14 cellular contexts compared by ENCODE assay signal in the genomic region with DNA sequence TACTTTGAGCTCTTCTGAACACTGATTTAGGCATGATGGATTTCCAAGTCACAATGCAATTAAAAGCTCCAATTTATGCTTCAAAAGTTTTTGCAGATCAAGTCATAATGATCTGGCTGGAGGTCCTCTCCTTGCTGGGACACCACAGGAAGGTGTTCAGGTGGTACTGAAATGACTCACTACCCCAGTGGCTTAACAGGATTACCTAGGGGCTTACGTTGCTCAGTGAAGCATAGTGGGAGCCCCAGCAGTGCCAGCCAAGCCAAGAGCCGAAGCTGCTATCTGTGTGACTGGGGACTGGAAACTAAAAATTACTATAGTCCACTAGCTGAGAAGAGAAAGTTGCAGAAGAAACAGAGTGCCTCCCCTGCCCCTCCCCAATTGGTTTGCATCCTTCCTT.
"Had no signal": no experiment of that assay in that cellular context is flagged by ENCODE, and none has a peak within 500 bp of the region (broad histone marks: within the 10 kb centered on the region; RNA-seq: fewer than 3 reads in every experiment).

No MANE protein-coding gene starts in this region.

- H3K4me3 Mint-ChIP-seq: naive thymus-derived CD8-positive, alpha-beta T cell; T-helper 1 cell treated with Interleukin-12 subunit alpha and Interleukin-12 subunit beta and Interleukin-4 antibody, amounts not matched to agents 30 μg/mL and 1 μg/mL, for 36 hours had no signal

- DNase-seq: activated CD8-positive, alpha-beta memory T cell treated with anti-CD3 and anti-CD28 coated beads for 24 hours; activated effector memory CD4-positive, alpha-beta T cell treated with anti-CD3 and anti-CD28 coated beads, Interleukin-2, amount 50 U/mL, for 16 hours; colonic mucosa; foreskin keratinocyte; heart left ventricle; mammary epithelial cell; mucosa of descending colon; naive thymus-derived CD8-positive, alpha-beta T cell; occipital lobe; stimulated activated CD4-positive, alpha-beta T cell treated with anti-CD3 and anti-CD28 coated beads, Interleukin-2, amount 100 ng/mL, for 48 hours; thyroid gland had no signal

- ATAC-seq: foreskin keratinocyte; heart left ventricle; left lobe of liver; mucosa of descending colon; naive thymus-derived CD8-positive, alpha-beta T cell; SK-N-SH treated with all-trans-retinoic acid at 6 μM for 48 hours had no signal

- H3K36me3 Mint-ChIP-seq: naive thymus-derived CD8-positive, alpha-beta T cell had no signal

- H3K9me3 Mint-ChIP-seq: naive thymus-derived CD8-positive, alpha-beta T cell; T-helper 1 cell treated with Interleukin-12 subunit alpha and Interleukin-12 subunit beta and Interleukin-4 antibody, amounts not matched to agents 30 μg/mL and 1 μg/mL, for 36 hours had no signal

- H3K4me3 ChIP-seq: colonic mucosa, heart left ventricle, mucosa of descending colon, thyroid gland had no signal

- H3K27ac Mint-ChIP-seq: T-helper 1 cell treated with Interleukin-12 subunit alpha and Interleukin-12 subunit beta and Interleukin-4 antibody, amounts not matched to agents 30 μg/mL and 1 μg/mL, for 36 hours had no signal

- H3K27me3 Mint-ChIP-seq: naive thymus-derived CD8-positive, alpha-beta T cell had no signal
